21 cellular contexts compared by ENCODE assay signal in the genomic region with DNA sequence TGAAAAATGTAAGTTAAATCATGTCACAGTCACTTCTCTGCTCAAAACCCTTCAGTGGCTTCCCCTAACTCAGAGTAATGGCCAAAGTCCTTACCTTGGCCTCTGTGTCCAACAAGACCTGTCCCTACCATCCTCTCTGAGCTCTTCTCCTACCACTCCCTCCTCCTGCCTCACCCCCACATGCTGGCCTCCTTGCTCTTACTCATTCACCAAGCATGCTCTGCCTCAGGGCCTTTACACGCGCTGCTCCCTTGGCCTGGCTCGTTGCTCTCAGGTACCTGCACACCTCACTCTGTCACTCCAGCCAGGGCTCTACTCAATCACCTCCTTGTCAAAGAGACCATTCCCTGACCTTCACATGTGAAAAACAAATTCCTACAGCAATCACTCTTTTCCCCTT. TPM values are rescaled to one million over a fixed set of nuclear protein-coding genes. Genes with fewer than 3 reads are reported as not detected.
"Had no signal": no experiment of that assay in that cellular context is flagged by ENCODE, and none has a peak within 500 bp of the region (broad histone marks: within the 10 kb centered on the region; RNA-seq: fewer than 3 reads in every experiment).

No MANE protein-coding gene starts in this region.

- DNase-seq: activated CD4-positive, alpha-beta memory T cell treated with anti-CD3 and anti-CD28 coated beads, Interleukin-2, amount 10 ng/mL, durations not matched to agents 7 days and 5 days; activated CD4-positive, alpha-beta T cell treated with anti-CD3 and anti-CD28 coated beads, Interleukin-2, amount 10 ng/mL, durations not matched to agents 24 days and 14 days; activated effector memory CD4-positive, alpha-beta T cell treated with anti-CD3 and anti-CD28 coated beads, Interleukin-2, amount 50 U/mL, for 16 hours; activated naive CD4-positive, alpha-beta T cell treated with anti-CD3 and anti-CD28 coated beads, Interleukin-2, amount 10 ng/mL, durations not matched to agents 7 days and 5 days; activated T-cell treated with anti-CD3 and anti-CD28 coated beads for 4 hours; amygdala; erythroblast; foreskin melanocyte; kidney glomerular epithelial cell; left ventricle myocardium inferior; naive thymus-derived CD8-positive, alpha-beta T cell; small intestine; stimulated activated CD4-positive, alpha-beta T cell treated with anti-CD3 and anti-CD28 coated beads, Interleukin-2, amount 100 ng/mL, for 24 hours; T-helper 2 cell; testis had no signal

- H3K9me3 Mint-ChIP-seq: activated CD4-positive, alpha-beta T cell treated with anti-CD3 and anti-CD28 coated beads, Interleukin-2, amount 10 ng/mL, durations not matched to agents 24 days and 14 days; activated naive CD4-positive, alpha-beta T cell treated with anti-CD3 and anti-CD28 coated beads, Interleukin-2, amount 10 ng/mL, durations not matched to agents 7 days and 5 days; mesothelial cell of epicardium; neural progenitor cell; stimulated activated effector memory CD8-positive, alpha-beta T cell treated with anti-CD3 and anti-CD28 coated beads, Interleukin-12 subunit alpha, Interleukin-12 subunit beta, amount 100 ng/mL, for 72 hours; type B pancreatic cell had no signal

- H3K27ac Mint-ChIP-seq: activated CD4-positive, alpha-beta memory T cell treated with anti-CD3 and anti-CD28 coated beads, Interleukin-2, amount 10 ng/mL, durations not matched to agents 7 days and 5 days; activated CD4-positive, alpha-beta T cell treated with anti-CD3 and anti-CD28 coated beads, Interleukin-2, amount 10 ng/mL, durations not matched to agents 24 days and 14 days; activated naive CD4-positive, alpha-beta T cell treated with anti-CD3 and anti-CD28 coated beads, Interleukin-2, amount 10 ng/mL, durations not matched to agents 7 days and 5 days; mesothelial cell of epicardium; naive thymus-derived CD8-positive, alpha-beta T cell; neural progenitor cell; stimulated activated effector memory CD8-positive, alpha-beta T cell treated with anti-CD3 and anti-CD28 coated beads, Interleukin-12 subunit alpha, Interleukin-12 subunit beta, amount 100 ng/mL, for 72 hours; type B pancreatic cell had no signal

- H3K4me1 Mint-ChIP-seq: activated CD4-positive, alpha-beta memory T cell treated with anti-CD3 and anti-CD28 coated beads, Interleukin-2, amount 10 ng/mL, durations not matched to agents 7 days and 5 days; activated CD4-positive, alpha-beta T cell treated with anti-CD3 and anti-CD28 coated beads, Interleukin-2, amount 10 ng/mL, durations not matched to agents 24 days and 14 days; activated naive CD4-positive, alpha-beta T cell treated with anti-CD3 and anti-CD28 coated beads, Interleukin-2, amount 10 ng/mL, durations not matched to agents 7 days and 5 days; mesothelial cell of epicardium; naive thymus-derived CD8-positive, alpha-beta T cell; stimulated activated effector memory CD8-positive, alpha-beta T cell treated with anti-CD3 and anti-CD28 coated beads, Interleukin-12 subunit alpha, Interleukin-12 subunit beta, amount 100 ng/mL, for 72 hours had no signal

- H3K36me3 Mint-ChIP-seq: activated naive CD4-positive, alpha-beta T cell treated with anti-CD3 and anti-CD28 coated beads, Interleukin-2, amount 10 ng/mL, durations not matched to agents 7 days and 5 days; mesothelial cell of epicardium; naive thymus-derived CD8-positive, alpha-beta T cell; neural progenitor cell; stimulated activated effector memory CD8-positive, alpha-beta T cell treated with anti-CD3 and anti-CD28 coated beads, Interleukin-12 subunit alpha, Interleukin-12 subunit beta, amount 100 ng/mL, for 72 hours; type B pancreatic cell had no signal

- H3K36me3 ChIP-seq: cardiac muscle cell, left ventricle myocardium inferior, neural progenitor cell had no signal

- H3K4me3 Mint-ChIP-seq: activated CD4-positive, alpha-beta memory T cell treated with anti-CD3 and anti-CD28 coated beads, Interleukin-2, amount 10 ng/mL, durations not matched to agents 7 days and 5 days; activated CD4-positive, alpha-beta T cell treated with anti-CD3 and anti-CD28 coated beads, Interleukin-2, amount 10 ng/mL, durations not matched to agents 24 days and 14 days; activated naive CD4-positive, alpha-beta T cell treated with anti-CD3 and anti-CD28 coated beads, Interleukin-2, amount 10 ng/mL, durations not matched to agents 7 days and 5 days; mesothelial cell of epicardium; naive thymus-derived CD8-positive, alpha-beta T cell; neural progenitor cell; stimulated activated effector memory CD8-positive, alpha-beta T cell treated with anti-CD3 and anti-CD28 coated beads, Interleukin-12 subunit alpha, Interleukin-12 subunit beta, amount 100 ng/mL, for 72 hours; type B pancreatic cell had no signal

- H3K27me3 ChIP-seq: neural progenitor cell, testis had no signal

- H3K27ac ChIP-seq: cardiac muscle cell, left ventricle myocardium inferior, neural progenitor cell, testis had no signal

- H3K27me3 Mint-ChIP-seq: activated CD4-positive, alpha-beta memory T cell treated with anti-CD3 and anti-CD28 coated beads, Interleukin-2, amount 10 ng/mL, durations not matched to agents 7 days and 5 days; activated CD4-positive, alpha-beta T cell treated with anti-CD3 and anti-CD28 coated beads, Interleukin-2, amount 10 ng/mL, durations not matched to agents 24 days and 14 days; activated naive CD4-positive, alpha-beta T cell treated with anti-CD3 and anti-CD28 coated beads, Interleukin-2, amount 10 ng/mL, durations not matched to agents 7 days and 5 days; type B pancreatic cell had no signal

- H3K4me3 ChIP-seq: cardiac muscle cell, left ventricle myocardium inferior, neural progenitor cell, testis had no signal

- H3K9me3 ChIP-seq: left ventricle myocardium inferior, testis had no signal

- H3K4me1 ChIP-seq: left ventricle myocardium inferior, neural progenitor cell, testis had no signal

- ATAC-seq: naive thymus-derived CD8-positive, alpha-beta T cell; sciatic nerve; stimulated activated effector memory CD8-positive, alpha-beta T cell treated with anti-CD3 and anti-CD28 coated beads, Interleukin-12 subunit alpha, Interleukin-12 subunit beta, amount 100 ng/mL, for 72 hours had no signal

RNA-seq across cellular contexts. Expression of a gene that starts 54.2 kb away (rescaled TPM):
- total RNA-seq: activated CD4-positive, alpha-beta memory T cell treated with anti-CD3 and anti-CD28 coated beads, Interleukin-2, amount 10 ng/mL, durations not matched to agents 7 days and 5 days; activated CD4-positive, alpha-beta T cell treated with anti-CD3 and anti-CD28 coated beads, Interleukin-2, amount 10 ng/mL, durations not matched to agents 24 days and 14 days; naive thymus-derived CD8-positive, alpha-beta T cell had no signal
- polyA plus RNA-seq: naive thymus-derived CD8-positive, alpha-beta T cell had no signal
